ENCODE assay signal across 20 cellular contexts in genomic region chr4:82666970-82667665, GRCh38.
"Had no signal": no experiment of that assay in that cellular context is flagged by ENCODE, and none has a peak within 500 bp of the region (broad histone marks: within the 10 kb centered on the region; RNA-seq: fewer than 3 reads in every experiment).

No MANE protein-coding gene starts in this region.

- H3K27me3 ChIP-seq: esophagus squamous epithelium, gastrocnemius medialis, right atrium auricular region, spleen, testis, tibial artery, upper lobe of left lung had no signal

- H3K36me3 ChIP-seq: esophagus squamous epithelium, gastrocnemius medialis, prostate gland, right atrium auricular region, spleen, tibial artery, upper lobe of left lung had no signal

- DNase-seq: effector memory CD8-positive, alpha-beta T cell; erythroblast; esophagus squamous epithelium; foreskin fibroblast; gastrocnemius medialis; head of caudate nucleus; kidney; naive thymus-derived CD4-positive, alpha-beta T cell; nucleus accumbens; spleen; stimulated activated CD4-positive, alpha-beta T cell treated with anti-CD3 and anti-CD28 coated beads, Interleukin-4, amount 100 ng/mL, for 4 hours; stimulated activated naive CD8-positive, alpha-beta T cell treated with anti-CD3 and anti-CD28 coated beads, Interleukin-15, Interleukin-2, amounts not matched to agents 100 U/mL and 50 U/mL, for 24 hours; substantia nigra; testis; tibial artery had no signal

- H3K27ac ChIP-seq: coronary artery, esophagus squamous epithelium, gastrocnemius medialis, prostate gland, right atrium auricular region, spleen, testis, tibial artery, upper lobe of left lung had no signal

- H3K4me1 ChIP-seq: esophagus squamous epithelium, gastrocnemius medialis, prostate gland, right atrium auricular region, spleen, tibial artery, upper lobe of left lung had no signal

- H3K4me3 ChIP-seq: coronary artery, esophagus squamous epithelium, gastrocnemius medialis, lung, prostate gland, right atrium auricular region, spleen, testis, tibial artery, upper lobe of left lung had no signal

- H3K9me3 ChIP-seq: esophagus squamous epithelium, gastrocnemius medialis, prostate gland, testis, tibial artery, upper lobe of left lung had no signal
